8 cellular contexts compared by ENCODE assay signal in genomic region chr19:4831351-4832340, GRCh38. TPM values are rescaled to one million over a fixed set of nuclear protein-coding genes. Genes with fewer than 3 reads are reported as not detected.
A peak's percentile ranks its signal among the peaks of the same experiment; 100 is the strongest.
DNase-seq lines count a peak whose midpoint lies in the region; ATAC-seq, FAIRE-seq and TF ChIP-seq lines count a peak whose summit lies in the region.

Gene TICAM1, minus strand, starts transcription at chr19:4831712. Its CDS starts 13,335 bp downstream, at chr19:4818377.

- 3 to 8% methylated on average over 31 to 60 of the region's 60 CpGs for WGBS in pancreas, 2 donors
- WGBS in tibial nerve, 2 donors, result 9 to 10% methylated on average over 28 to 29 of the region's 60 CpGs

- no peak within 1 kb of the TSS for H3K27ac Mint-ChIP-seq in glutamatergic neuron (ENCODE audit: unreplicated experiment)

- peak within 1 kb of the TSS; percentile 42 for H3K4me3 Mint-ChIP-seq in glutamatergic neuron (ENCODE audit: unreplicated experiment)

- peak; percentile 47 to 68 for TF ChIP-seq POLR2A in tibial nerve (IDR thresholded peaks at IDR 0.05)

- peaks cover 5% of the 10 kb centered on the region for H3K27me3 Mint-ChIP-seq in glutamatergic neuron (ENCODE audit: unreplicated experiment)

- TF ChIP-seq CTCF in glutamatergic neuron (IDR thresholded peaks at IDR 0.05; ENCODE audit: partially characterized antibody, unreplicated experiment) (no peak), pancreas (IDR thresholded peaks at IDR 0.05) (no peak), tibial nerve (IDR thresholded peaks at IDR 0.05) (peak in 1 of 5 experiments; percentile 41)

- H3K4me1 ChIP-seq in SJCRH30 (no peaks in the 10 kb centered on the region), pancreas (peaks cover 6 to 30% (median 8%) of the 10 kb centered on the region in 3 donors), tibial nerve (peaks cover 0 to 32% (median 4%) of the 10 kb centered on the region in 4 donors)

- peak in 1 of 2 donors; percentile 81 for TF ChIP-seq EP300 in tibial nerve (IDR thresholded peaks at IDR 0.05)

- no peaks in the 10 kb centered on the region for H3K36me3 ChIP-seq in SJCRH30
- no peaks in the 10 kb centered on the region for H3K36me3 ChIP-seq in pancreas
- no peaks in the 10 kb centered on the region for H3K36me3 ChIP-seq in tibial nerve

- H3K4me3 ChIP-seq in SJCRH30 (peak within 1 kb of the TSS; percentile 66), pancreas (peak within 1 kb of the TSS; percentile 62 to 92 (median 90)), tibial nerve (peak within 1 kb of the TSS; percentile 70 to 98 (median 83))

- H3K9me3 Mint-ChIP-seq in glutamatergic neuron (ENCODE audit: unreplicated experiment), result peaks cover 3% of the 10 kb centered on the region

- H3K9me3 ChIP-seq in SJCRH30 (replicated peaks) (no peaks in the 10 kb centered on the region), pancreas (no peaks in the 10 kb centered on the region), tibial nerve (no peaks in the 10 kb centered on the region)

- ATAC-seq in HG02938 (IDR thresholded peaks at IDR 0.05; ENCODE audit: unreplicated experiment), result peak; percentile 53
- ATAC-seq in pancreas, result peak; percentile 77 to 88 (median 85)

- H3K4me1 Mint-ChIP-seq in glutamatergic neuron (ENCODE audit: low read depth, unreplicated experiment), result no peaks in the 10 kb centered on the region

- no peak within 1 kb of the TSS; the same call in 1 of the 2 replicates for H3K27ac ChIP-seq in SJCRH30
- H3K27ac ChIP-seq in pancreas, result peak within 1 kb of the TSS; percentile 90 to 96 (median 92)
- peak within 1 kb of the TSS; percentile 34 to 96 (median 90) for H3K27ac ChIP-seq in tibial nerve

- DNase-seq in DMS153 (lab: John Stamatoyannopoulos, UW), result peak; percentile 15
- DNase-seq in DMS153 treated with DMSO at 0.1 percent for 48 hours (lab: John Stamatoyannopoulos, UW; ENCODE audit: unreplicated experiment), result no peak
- peak in 1 of 2 experiments; percentile 40 for DNase-seq in SJCRH30
- peak; percentile 85 for DNase-seq in activated naive CD4-positive, alpha-beta T cell treated with Interleukin-2 at 50 U/mL for 16 hours
- DNase-seq in glutamatergic neuron, result no peak
- DNase-seq in pancreas, result peak; percentile 67 to 87 (median 75)
- peak; percentile 35 to 37 for DNase-seq in tibial nerve (ENCODE audit: low spot score in 2 of 2)

- peaks cover 4% of the 10 kb centered on the region for H3K36me3 Mint-ChIP-seq in glutamatergic neuron (ENCODE audit: unreplicated experiment)

- no peak for FAIRE-seq in pancreas (lab: Jason Lieb, UNC)

- no peaks in the 10 kb centered on the region for H3K27me3 ChIP-seq in SJCRH30
- H3K27me3 ChIP-seq in pancreas, result no peaks in the 10 kb centered on the region
- H3K27me3 ChIP-seq in tibial nerve, result no peaks in the 10 kb centered on the region

- intact Hi-C loops in pancreas (cut with DNase I), result no loop called here

RNA-seq across cellular contexts. Expression of gene TICAM1, which starts in this region (rescaled TPM):
- total RNA-seq in SJCRH30 (2014; rRNA removed; shearing (Covaris generic)), result 1.4 TPM in 2 replicates
- total RNA-seq in glutamatergic neuron (ENCODE audit: unreplicated experiment) (not detected), pancreas (10 to 100 TPM in 1 of 6 donors, 1 to 10 TPM in 5; 4.9 to 14.1 (median 6.4) TPM), tibial nerve (10 to 100 TPM in 1 of 4 donors, 1 to 10 TPM in 3; 3.5 to 10.8 (median 4.7) TPM)
- 10 to 100 TPM; 10.7 to 13.9 TPM for polyA plus RNA-seq in pancreas

Comparison
In these comparisons a context has a peak if more than half of its experiments do, and no peak if none do; other contexts are left out.
1. DNase-seq: peak in DMS153 (single experiment), activated naive CD4-positive, alpha-beta T cell treated with Interleukin-2 at 50 U/mL for 16 hours (single experiment), pancreas (6 of 6) and tibial nerve (2 of 2); none in DMS153 treated with DMSO at 0.1 percent for 48 hours (single experiment) and glutamatergic neuron (single experiment).
2. Peak in every context shown above with its lines, with median percentiles within 50 percentile points of each other: H3K4me3 ChIP-seq.